In the genomic region with DNA sequence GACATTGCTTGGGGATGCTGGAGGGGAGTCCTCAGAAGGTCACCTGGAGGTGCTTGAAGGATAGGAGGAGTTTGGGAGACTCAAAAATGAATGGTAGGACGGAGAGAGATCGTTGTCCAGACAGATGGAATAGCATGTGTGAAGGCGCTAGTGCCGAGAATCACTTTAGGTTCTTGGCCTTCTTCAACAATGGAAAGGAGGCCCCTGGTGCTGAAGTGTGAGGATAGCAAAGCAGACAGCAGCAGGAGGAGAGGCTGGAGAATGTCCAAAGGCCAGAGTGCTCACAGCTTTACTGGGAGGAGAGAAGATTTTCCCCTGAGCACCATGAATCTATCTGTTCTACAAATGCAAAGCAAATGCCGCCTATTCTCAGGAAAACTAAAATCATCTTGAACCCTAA, we compare ENCODE assay signal across 19 cellular contexts.
DNase-seq lines count a peak whose midpoint lies in the region; ATAC-seq and TF ChIP-seq lines count a peak whose summit lies in the region.
"Had no signal": no experiment of that assay in that cellular context is flagged by ENCODE, and none has a peak within 500 bp of the region (broad histone marks: within the 10 kb centered on the region; RNA-seq: fewer than 3 reads in every experiment).

No MANE protein-coding gene starts in this region.

- H3K4me1 ChIP-seq in right cardiac atrium (ENCODE audit: control insufficient read depth, insufficient read depth, low read length) (peaks cover 3% of the 10 kb centered on the region), skeletal muscle satellite cell (ENCODE audit: control insufficient read depth, insufficient read depth, low read length) (peaks cover 8% of the 10 kb centered on the region), ascending aorta (no peaks in the 10 kb centered on the region)
- H3K4me1 ChIP-seq: vagina had no signal

- 51% methylated on average over 5 of the region's 5 CpGs for WGBS in right cardiac atrium

- no peaks in the 10 kb centered on the region for H3K36me3 ChIP-seq in skeletal muscle satellite cell (ENCODE audit: insufficient read depth, low read length)
- H3K36me3 ChIP-seq in ascending aorta = no peaks in the 10 kb centered on the region
- H3K36me3 ChIP-seq: adrenal gland, vagina had no signal

- DNase-seq in ELF-1 (ENCODE audit: low read depth, low spot score) = peak; percentile 9
- peak; percentile 78 for DNase-seq in choroid plexus epithelial cell (ENCODE audit: low read depth)
- DNase-seq in right cardiac atrium = peak in 2 of 3 donors; percentile 14 to 60
- DNase-seq in ascending aorta (ENCODE audit: low spot score in 2 of 2) = no peak
- no peak for DNase-seq in amygdala (lab: John Stamatoyannopoulos, UW)
- no peak for DNase-seq in activated CD4-positive, alpha-beta T cell treated with anti-CD3 and anti-CD28 coated beads for 1 hour
- DNase-seq: activated CD4-positive, CD25-positive, alpha-beta regulatory T cell; activated CD8-positive, alpha-beta memory T cell treated with anti-CD3 and anti-CD28 coated beads, Interleukin-2, amount 10 ng/mL, durations not matched to agents 7 days and 5 days; adrenal gland; glutamatergic neuron; NCI-H1930; NCI-H510A; SHP77; stimulated activated CD4-positive, alpha-beta T cell treated with anti-CD3 and anti-CD28 coated beads, Interleukin-1b, Interleukin-23, amount 100 ng/mL, for 48 hours; T-helper 2 cell had no signal

- H3K27me3 ChIP-seq in right cardiac atrium (ENCODE audit: control insufficient read depth, insufficient read depth) (no peaks in the 10 kb centered on the region), skeletal muscle satellite cell (ENCODE audit: control insufficient read depth, insufficient read depth, low read length) (no peaks in the 10 kb centered on the region), ascending aorta (no peaks in the 10 kb centered on the region)
- H3K27me3 ChIP-seq: adrenal gland, vagina had no signal

- ATAC-seq in right cardiac atrium = peak; percentile 50 to 80
- ATAC-seq in HG02973 (IDR thresholded peaks at IDR 0.05; ENCODE audit: unreplicated experiment) = no peak
- ATAC-seq: activated CD8-positive, alpha-beta memory T cell treated with anti-CD3 and anti-CD28 coated beads, Interleukin-2, amount 10 ng/mL, durations not matched to agents 7 days and 5 days; GM12878 had no signal

- H3K9me3 ChIP-seq in right cardiac atrium (ENCODE audit: control insufficient read depth, low read length) (no peaks in the 10 kb centered on the region), skeletal muscle satellite cell (replicated peaks; ENCODE audit: low read length) (no peaks in the 10 kb centered on the region), ascending aorta (no peaks in the 10 kb centered on the region)
- H3K9me3 ChIP-seq: adrenal gland, vagina had no signal

- peak overlapping the region; percentile 67 for H3K4me2 ChIP-seq in skeletal muscle satellite cell (ENCODE audit: low read length)

- TF ChIP-seq CTCF in choroid plexus epithelial cell (conservative IDR thresholded peaks at IDR 0.05; ENCODE audit: low read depth, low read length) (peak; percentile 50), ascending aorta (IDR thresholded peaks at IDR 0.05) (no peak)

- H3K4me3 ChIP-seq in choroid plexus epithelial cell (ENCODE audit: low read depth, low read length) (no peak overlapping the region), right cardiac atrium (ENCODE audit: low read length) (no peak overlapping the region), skeletal muscle satellite cell (ENCODE audit: low read length) (no peak overlapping the region), ascending aorta (no peak overlapping the region)
- H3K4me3 ChIP-seq: adrenal gland, GM12878, vagina had no signal

- H3K9ac ChIP-seq in skeletal muscle satellite cell (ENCODE audit: low read depth, low read length) = no peak overlapping the region

- intact Hi-C loops in right cardiac atrium (cut with DNase I) = no loop called here
- intact Hi-C loops in ascending aorta (cut with DNase I) = no loop called here

- H3K27ac ChIP-seq in right cardiac atrium (ENCODE audit: low read length) (no peak overlapping the region), ascending aorta (no peak overlapping the region)
- H3K27ac ChIP-seq: adrenal gland, vagina had no signal

Comparison
In these comparisons a context has a peak if more than half of its experiments do, and no peak if none do; other contexts are left out.
1. DNase-seq: peak in ELF-1 (single experiment), choroid plexus epithelial cell (single experiment) and right cardiac atrium (2 of 3); none in ascending aorta (0 of 2), amygdala (0 of 56) and activated CD4-positive, alpha-beta T cell treated with anti-CD3 and anti-CD28 coated beads for 1 hour (single experiment).